2 cellular contexts compared by ENCODE assay signal in the genomic region with DNA sequence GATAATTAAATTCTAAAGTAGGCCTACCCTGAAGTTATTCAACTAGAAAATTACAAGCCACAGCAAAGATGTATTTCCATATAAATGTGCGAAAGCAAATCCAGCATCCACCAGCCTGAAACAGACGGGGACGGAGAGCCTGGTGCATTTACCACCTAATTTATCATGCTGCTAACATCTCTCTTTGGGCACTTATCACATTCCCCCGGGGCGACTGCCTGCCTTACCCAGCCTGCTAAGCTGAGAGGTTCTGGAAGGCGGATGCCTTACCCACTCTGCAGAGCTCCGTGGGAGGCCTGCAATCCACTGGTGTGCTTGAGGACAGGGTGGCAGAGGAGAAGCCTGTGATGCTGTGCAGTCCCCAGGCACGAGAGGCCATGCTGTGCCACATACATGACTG.
TF ChIP-seq lines count a peak whose summit lies in the region.

No MANE protein-coding gene starts in this region.

TF ChIP-seq in SK-N-SH, 30 proteins besides CTCF, POLR2A, EP300 and RAD21 (continued from another document):
- TF ChIP-seq EZH2phosphoT487 (IDR thresholded peaks at IDR 0.05; ENCODE audit: borderline replicate concordance, low read depth) (no peak), YY1 (IDR thresholded peaks at IDR 0.05; ENCODE audit: low read depth) (no peak), TCF12 (IDR thresholded peaks at IDR 0.05) (peak; percentile 14; the same call in 1 of the 2 replicates), CHD2 (IDR thresholded peaks at IDR 0.05; ENCODE audit: low read length, partially characterized antibody) (peak; percentile 54), JUND (IDR thresholded peaks at IDR 0.05) (no peak), MXI1 (IDR thresholded peaks at IDR 0.05; ENCODE audit: low read depth, low read length) (peak; percentile 28; the same call in 1 of the 2 replicates), NRF1 (IDR thresholded peaks at IDR 0.05; ENCODE audit: low read depth, low read length) (no peak), RFX5 (IDR thresholded peaks at IDR 0.05; ENCODE audit: low read length) (no peak), FOXJ3 (CRISPR knock-in tag; IDR thresholded peaks at IDR 0.05) (peak; percentile 47; the same call in 1 of the 2 replicates), GATA2 (CRISPR knock-in tag; IDR thresholded peaks at IDR 0.05) (peak; percentile 86)
- TF ChIP-seq, protein P1, sequence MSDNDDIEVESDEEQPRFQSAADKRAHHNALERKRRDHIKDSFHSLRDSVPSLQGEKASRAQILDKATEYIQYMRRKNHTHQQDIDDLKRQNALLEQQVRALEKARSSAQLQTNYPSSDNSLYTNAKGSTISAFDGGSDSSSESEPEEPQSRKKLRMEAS (IDR thresholded peaks at IDR 0.05; ENCODE audit: low read depth) = no peak
- TF ChIP-seq, protein P2, sequence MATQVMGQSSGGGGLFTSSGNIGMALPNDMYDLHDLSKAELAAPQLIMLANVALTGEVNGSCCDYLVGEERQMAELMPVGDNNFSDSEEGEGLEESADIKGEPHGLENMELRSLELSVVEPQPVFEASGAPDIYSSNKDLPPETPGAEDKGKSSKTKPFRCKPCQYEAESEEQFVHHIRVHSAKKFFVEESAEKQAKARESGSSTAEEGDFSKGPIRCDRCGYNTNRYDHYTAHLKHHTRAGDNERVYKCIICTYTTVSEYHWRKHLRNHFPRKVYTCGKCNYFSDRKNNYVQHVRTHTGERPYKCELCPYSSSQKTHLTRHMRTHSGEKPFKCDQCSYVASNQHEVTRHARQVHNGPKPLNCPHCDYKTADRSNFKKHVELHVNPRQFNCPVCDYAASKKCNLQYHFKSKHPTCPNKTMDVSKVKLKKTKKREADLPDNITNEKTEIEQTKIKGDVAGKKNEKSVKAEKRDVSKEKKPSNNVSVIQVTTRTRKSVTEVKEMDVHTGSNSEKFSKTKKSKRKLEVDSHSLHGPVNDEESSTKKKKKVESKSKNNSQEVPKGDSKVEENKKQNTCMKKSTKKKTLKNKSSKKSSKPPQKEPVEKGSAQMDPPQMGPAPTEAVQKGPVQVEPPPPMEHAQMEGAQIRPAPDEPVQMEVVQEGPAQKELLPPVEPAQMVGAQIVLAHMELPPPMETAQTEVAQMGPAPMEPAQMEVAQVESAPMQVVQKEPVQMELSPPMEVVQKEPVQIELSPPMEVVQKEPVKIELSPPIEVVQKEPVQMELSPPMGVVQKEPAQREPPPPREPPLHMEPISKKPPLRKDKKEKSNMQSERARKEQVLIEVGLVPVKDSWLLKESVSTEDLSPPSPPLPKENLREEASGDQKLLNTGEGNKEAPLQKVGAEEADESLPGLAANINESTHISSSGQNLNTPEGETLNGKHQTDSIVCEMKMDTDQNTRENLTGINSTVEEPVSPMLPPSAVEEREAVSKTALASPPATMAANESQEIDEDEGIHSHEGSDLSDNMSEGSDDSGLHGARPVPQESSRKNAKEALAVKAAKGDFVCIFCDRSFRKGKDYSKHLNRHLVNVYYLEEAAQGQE (IDR thresholded peaks at IDR 0.05; ENCODE audit: low read depth, low read length) = no peak

TF ChIP-seq in SK-N-SH treated with all-trans-retinoic acid at 6 μM for 48 hours, 23 proteins besides CTCF, POLR2A, EP300 and RAD21 (continued from another document):
- no peak for TF ChIP-seq PPARA (CRISPR knock-in tag; IDR thresholded peaks at IDR 0.05; ENCODE audit: borderline replicate concordance)
- no peak for TF ChIP-seq ZNF565 (CRISPR knock-in tag; conservative IDR thresholded peaks at IDR 0.05; ENCODE audit: low read depth)
- no peak for TF ChIP-seq ZFP30 (CRISPR knock-in tag; IDR thresholded peaks at IDR 0.05)
- TF ChIP-seq, protein P3, sequence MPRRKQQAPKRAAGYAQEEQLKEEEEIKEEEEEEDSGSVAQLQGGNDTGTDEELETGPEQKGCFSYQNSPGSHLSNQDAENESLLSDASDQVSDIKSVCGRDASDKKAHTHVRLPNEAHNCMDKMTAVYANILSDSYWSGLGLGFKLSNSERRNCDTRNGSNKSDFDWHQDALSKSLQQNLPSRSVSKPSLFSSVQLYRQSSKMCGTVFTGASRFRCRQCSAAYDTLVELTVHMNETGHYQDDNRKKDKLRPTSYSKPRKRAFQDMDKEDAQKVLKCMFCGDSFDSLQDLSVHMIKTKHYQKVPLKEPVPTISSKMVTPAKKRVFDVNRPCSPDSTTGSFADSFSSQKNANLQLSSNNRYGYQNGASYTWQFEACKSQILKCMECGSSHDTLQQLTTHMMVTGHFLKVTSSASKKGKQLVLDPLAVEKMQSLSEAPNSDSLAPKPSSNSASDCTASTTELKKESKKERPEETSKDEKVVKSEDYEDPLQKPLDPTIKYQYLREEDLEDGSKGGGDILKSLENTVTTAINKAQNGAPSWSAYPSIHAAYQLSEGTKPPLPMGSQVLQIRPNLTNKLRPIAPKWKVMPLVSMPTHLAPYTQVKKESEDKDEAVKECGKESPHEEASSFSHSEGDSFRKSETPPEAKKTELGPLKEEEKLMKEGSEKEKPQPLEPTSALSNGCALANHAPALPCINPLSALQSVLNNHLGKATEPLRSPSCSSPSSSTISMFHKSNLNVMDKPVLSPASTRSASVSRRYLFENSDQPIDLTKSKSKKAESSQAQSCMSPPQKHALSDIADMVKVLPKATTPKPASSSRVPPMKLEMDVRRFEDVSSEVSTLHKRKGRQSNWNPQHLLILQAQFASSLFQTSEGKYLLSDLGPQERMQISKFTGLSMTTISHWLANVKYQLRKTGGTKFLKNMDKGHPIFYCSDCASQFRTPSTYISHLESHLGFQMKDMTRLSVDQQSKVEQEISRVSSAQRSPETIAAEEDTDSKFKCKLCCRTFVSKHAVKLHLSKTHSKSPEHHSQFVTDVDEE (CRISPR knock-in tag; IDR thresholded peaks at IDR 0.05) = no peak
- TF ChIP-seq, protein P4, sequence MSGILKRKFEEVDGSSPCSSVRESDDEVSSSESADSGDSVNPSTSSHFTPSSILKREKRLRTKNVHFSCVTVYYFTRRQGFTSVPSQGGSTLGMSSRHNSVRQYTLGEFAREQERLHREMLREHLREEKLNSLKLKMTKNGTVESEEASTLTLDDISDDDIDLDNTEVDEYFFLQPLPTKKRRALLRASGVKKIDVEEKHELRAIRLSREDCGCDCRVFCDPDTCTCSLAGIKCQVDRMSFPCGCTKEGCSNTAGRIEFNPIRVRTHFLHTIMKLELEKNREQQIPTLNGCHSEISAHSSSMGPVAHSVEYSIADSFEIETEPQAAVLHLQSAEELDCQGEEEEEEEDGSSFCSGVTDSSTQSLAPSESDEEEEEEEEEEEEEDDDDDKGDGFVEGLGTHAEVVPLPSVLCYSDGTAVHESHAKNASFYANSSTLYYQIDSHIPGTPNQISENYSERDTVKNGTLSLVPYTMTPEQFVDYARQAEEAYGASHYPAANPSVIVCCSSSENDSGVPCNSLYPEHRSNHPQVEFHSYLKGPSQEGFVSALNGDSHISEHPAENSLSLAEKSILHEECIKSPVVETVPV (CRISPR knock-in tag; IDR thresholded peaks at IDR 0.05) = no peak
